25 cellular contexts compared by ENCODE assay signal in the genomic region with DNA sequence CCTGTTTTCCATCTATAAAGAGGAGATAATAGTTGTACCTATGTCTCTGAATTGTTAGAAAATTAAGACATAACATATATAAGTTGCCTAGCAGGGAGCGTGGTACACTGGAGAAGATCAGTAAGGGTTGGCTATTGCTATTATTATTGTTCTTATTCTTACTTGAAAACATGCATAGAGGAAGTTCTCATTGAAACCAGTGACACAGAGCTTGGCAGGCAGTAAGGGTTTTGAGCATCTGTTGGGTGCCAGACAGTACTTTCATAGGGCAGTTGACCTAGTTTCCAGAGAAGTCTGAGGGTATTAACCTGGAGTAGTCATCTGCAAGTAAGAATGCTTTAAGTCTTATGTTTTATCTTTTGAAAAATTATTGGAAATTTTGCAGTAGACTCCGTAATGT. TPM values are rescaled to one million over a fixed set of nuclear protein-coding genes. Genes with fewer than 3 reads are reported as not detected.
DNase-seq lines count a peak whose midpoint lies in the region; ATAC-seq and TF ChIP-seq lines count a peak whose summit lies in the region.
"Had no signal": no experiment of that assay in that cellular context is flagged by ENCODE, and none has a peak within 500 bp of the region (broad histone marks: within the 10 kb centered on the region; RNA-seq: fewer than 3 reads in every experiment).

No MANE protein-coding gene starts in this region.

- H3K4me3 ChIP-seq in BLaER1 treated with 17β-estradiol and CSF1 and Interleukin-3, amounts not matched to agents 10 nM and 100 nM = no peak overlapping the region
- H3K4me3 ChIP-seq in parathyroid adenoma (ENCODE audit: low read depth, low read length) (no peak overlapping the region), prostate gland (no peak overlapping the region)
- H3K4me3 ChIP-seq: dorsolateral prefrontal cortex, heart right ventricle, smooth muscle cell, uterus had no signal

- intact Hi-C loops in prostate gland (cut with DNase I) = no loop called here

- H3K36me3 ChIP-seq in BLaER1 treated with 17β-estradiol and CSF1 and Interleukin-3, amounts not matched to agents 10 nM and 100 nM = no peaks in the 10 kb centered on the region
- H3K36me3 ChIP-seq in parathyroid adenoma (ENCODE audit: control insufficient read depth, insufficient read depth, low read length) = no peaks in the 10 kb centered on the region
- no peaks in the 10 kb centered on the region for H3K36me3 ChIP-seq in prostate gland
- H3K36me3 ChIP-seq: heart right ventricle, uterus had no signal

- peak overlapping the region; percentile 22 for H2AFZ ChIP-seq in parathyroid adenoma

- H3K27ac ChIP-seq in BLaER1 treated with 17β-estradiol and CSF1 and Interleukin-3, amounts not matched to agents 10 nM and 100 nM = peak overlapping the region in 2 of 11 experiments; percentile 1 to 67; a peak in 1 of 22 replicates
- H3K27ac ChIP-seq in parathyroid adenoma = no peak overlapping the region
- H3K27ac ChIP-seq in prostate gland = no peak overlapping the region
- H3K27ac ChIP-seq: dorsolateral prefrontal cortex, heart right ventricle, uterus had no signal

- DNase-seq in amniotic epithelial cell (ENCODE audit: low read depth) (peak; percentile 32), prostate gland (ENCODE audit: low spot score) (no peak)
- DNase-seq in activated CD4-positive, alpha-beta T cell treated with anti-CD3 and anti-CD28 coated beads for 48 hours = no peak
- DNase-seq: activated B cell treated with CpG ODN at 0.5 μM for 24 hours; activated CD4-positive, alpha-beta T cell treated with anti-CD3 and anti-CD28 coated beads, Interleukin-2, amount 50 U/mL, for 4 hours; activated naive CD8-positive, alpha-beta T cell treated with anti-CD3 and anti-CD28 coated beads for 36 hours; central memory CD4-positive, alpha-beta T cell; dorsolateral prefrontal cortex; EL; heart right ventricle; naive thymus-derived CD4-positive, alpha-beta T cell; NCI-H345; NK-92 treated with Interleukin-12 subunit alpha and Interleukin-12 subunit beta, amount 100 ng/mL, for 24 hours; retina; SHP77 treated with DMSO at 0.1 percent for 48 hours; stimulated activated CD4-positive, alpha-beta T cell treated with anti-CD3 and anti-CD28 coated beads, Interleukin-2, amount 100 ng/mL, for 24 hours; substantia nigra; SW 1271; uterus had no signal

- peaks cover 0 to 4% (median 1%) of the 10 kb centered on the region in 11 experiments; a peak in 3 of 22 replicates for H3K9me3 ChIP-seq in BLaER1 treated with 17β-estradiol and CSF1 and Interleukin-3, amounts not matched to agents 10 nM and 100 nM (replicated peaks in 1 of 11)
- H3K9me3 ChIP-seq in parathyroid adenoma (ENCODE audit: control insufficient read depth, low read length) (no peaks in the 10 kb centered on the region), prostate gland (no peaks in the 10 kb centered on the region)
- H3K9me3 ChIP-seq: heart right ventricle, uterus had no signal

- no peak overlapping the region for H3K9ac ChIP-seq in BLaER1 treated with 17β-estradiol and CSF1 and Interleukin-3, amounts not matched to agents 10 nM and 100 nM
- no peak overlapping the region for H3K9ac ChIP-seq in parathyroid adenoma

- no peak for TF ChIP-seq POLR2A in prostate gland (IDR thresholded peaks at IDR 0.05)

- peak; percentile 68 for ATAC-seq in GM18498 (IDR thresholded peaks at IDR 0.05; ENCODE audit: unreplicated experiment)
- ATAC-seq in esophagus mucosa = no peak
- ATAC-seq: heart right ventricle; naive thymus-derived CD4-positive, alpha-beta T cell; Panc1 had no signal

- peaks cover 16 to 44% (median 39%) of the 10 kb centered on the region in 10 experiments for H3K4me1 ChIP-seq in BLaER1 treated with 17β-estradiol and CSF1 and Interleukin-3, amounts not matched to agents 10 nM and 100 nM
- H3K4me1 ChIP-seq in parathyroid adenoma (peaks cover 4% of the 10 kb centered on the region), prostate gland (replicated peaks) (no peaks in the 10 kb centered on the region)
- H3K4me1 ChIP-seq: uterus had no signal

- TF ChIP-seq CTCF in parathyroid adenoma (IDR thresholded peaks at IDR 0.05) = no peak
- no peak for TF ChIP-seq CTCF in prostate gland (IDR thresholded peaks at IDR 0.05)

- peak overlapping the region in 9 of 11 experiments; percentile 25 to 75 (median 50); a peak in 15 of 22 replicates for H3K4me2 ChIP-seq in BLaER1 treated with 17β-estradiol and CSF1 and Interleukin-3, amounts not matched to agents 10 nM and 100 nM
- H3K4me2 ChIP-seq in parathyroid adenoma (ENCODE audit: low read length) = no peak overlapping the region
- H3K4me2 ChIP-seq: smooth muscle cell had no signal

- H3K27me3 ChIP-seq in BLaER1 treated with 17β-estradiol and CSF1 and Interleukin-3, amounts not matched to agents 10 nM and 100 nM = no peaks in the 10 kb centered on the region
- no peaks in the 10 kb centered on the region for H3K27me3 ChIP-seq in parathyroid adenoma (ENCODE audit: control insufficient read depth, insufficient read depth, low read length)
- H3K27me3 ChIP-seq in prostate gland (replicated peaks; ENCODE audit: insufficient read depth) = no peaks in the 10 kb centered on the region
- H3K27me3 ChIP-seq: dorsolateral prefrontal cortex, heart right ventricle, uterus had no signal

- peaks cover 4% of the 10 kb centered on the region for H3K79me2 ChIP-seq in parathyroid adenoma

- WGBS in prostate gland = 92% methylated on average over 2 of the region's 2 CpGs

- H4K20me1 ChIP-seq in BLaER1 treated with 17β-estradiol and CSF1 and Interleukin-3, amounts not matched to agents 10 nM and 100 nM = no peaks in the 10 kb centered on the region

RNA-seq across cellular contexts. Expression of a gene that starts 13.3 kb away (rescaled TPM):
- total RNA-seq in esophagus mucosa = 207 TPM
- total RNA-seq in prostate gland = 100 to 1,000 TPM; 243 to 260 TPM
